Comparison of ENCODE assay signal across 8 cellular contexts in the genomic region with DNA sequence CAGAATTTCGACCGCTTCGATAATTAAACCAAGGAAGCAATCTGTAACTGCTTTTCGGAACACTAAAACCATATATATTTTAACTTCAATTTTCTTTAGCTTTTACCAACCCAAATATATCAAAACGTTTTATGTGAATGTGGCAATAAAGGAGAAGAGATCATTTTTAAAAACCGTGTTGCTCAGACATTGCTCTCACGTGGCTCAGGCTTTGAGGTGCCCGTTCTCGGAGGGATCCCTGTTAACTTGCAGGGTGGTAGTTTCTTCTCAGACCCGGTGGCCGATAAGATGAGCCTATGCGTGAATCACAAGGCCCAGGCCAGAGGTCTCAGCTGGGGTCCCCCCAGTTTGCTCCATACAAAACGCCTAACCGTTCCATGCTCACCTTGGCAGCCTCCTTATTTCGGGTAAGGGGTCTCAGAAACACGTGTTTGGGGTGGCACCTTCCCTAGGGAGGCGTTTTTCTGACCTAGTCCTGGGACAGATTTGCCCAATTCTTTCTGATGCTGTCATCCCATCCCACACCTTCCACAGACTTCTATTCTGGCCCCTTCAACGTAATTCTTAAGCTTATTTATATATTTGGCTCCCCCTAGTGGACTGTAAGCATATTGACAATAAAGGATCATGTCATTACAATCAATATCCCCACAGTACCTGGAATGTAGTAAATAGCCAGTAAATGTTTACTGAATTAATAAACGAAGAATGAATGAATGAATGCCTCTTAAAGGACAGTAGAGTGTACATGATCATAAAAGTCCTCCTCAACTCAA. TPM values are rescaled to one million over a fixed set of nuclear protein-coding genes. Genes with fewer than 3 reads are reported as not detected.
DNase-seq lines count a peak whose midpoint lies in the region; ATAC-seq and TF ChIP-seq lines count a peak whose summit lies in the region.

No MANE protein-coding gene starts in this region.

- no peaks in the 10 kb centered on the region for H3K36me3 Mint-ChIP-seq in IgD-negative memory B cell
- no peaks in the 10 kb centered on the region for H3K36me3 Mint-ChIP-seq in activated naive CD8-positive, alpha-beta T cell treated with anti-CD3 and anti-CD28 coated beads for 36 hours

- no peaks in the 10 kb centered on the region for H3K36me3 ChIP-seq in OCI-LY7 (ENCODE audit: insufficient read depth, low read length)
- no peaks in the 10 kb centered on the region for H3K36me3 ChIP-seq in ovary

- H3K27me3 ChIP-seq in ovary, result no peaks in the 10 kb centered on the region

- POLR2A ChIA-PET in OCI-LY7 (lab: Charles Lee), result interaction anchor here (0.5 to 1.2 kb wide), 2 partner anchors 207 to 514 kb away, joined by 3 to 4 read pairs; no protein-coding TSS in a partner anchor

- no peak for TF ChIP-seq EP300 in ovary (IDR thresholded peaks at IDR 0.05)

- DNase-seq in activated CD4-positive, alpha-beta T cell treated with anti-CD3 and anti-CD28 coated beads for 1 hour, result peak; percentile 14
- DNase-seq in activated CD4-positive, alpha-beta T cell treated with anti-CD3 and anti-CD28 coated beads, Interleukin-2, amount 50 U/mL, for 4 hours, result no peak
- peak; percentile 81 for DNase-seq in OCI-LY7 (ENCODE audit: low spot score)
- peak; percentile 18 for DNase-seq in activated naive CD8-positive, alpha-beta T cell treated with anti-CD3 and anti-CD28 coated beads for 36 hours
- DNase-seq in glomerular visceral epithelial cell (ENCODE audit: extremely low spot score), result peak; percentile 53
- peak; percentile 46 to 64 (median 57) for DNase-seq in ovary

- no peak for TF ChIP-seq POLR2A in ovary (IDR thresholded peaks at IDR 0.05)

- peaks cover 2 to 5% (median 5%) of the 10 kb centered on the region in 3 donors for H3K4me1 Mint-ChIP-seq in IgD-negative memory B cell
- peaks cover 6% of the 10 kb centered on the region for H3K4me1 Mint-ChIP-seq in activated naive CD8-positive, alpha-beta T cell treated with anti-CD3 and anti-CD28 coated beads for 36 hours

- no peaks in the 10 kb centered on the region for H4K20me1 ChIP-seq in OCI-LY7 (ENCODE audit: insufficient read depth, low read length)

- H3K27me3 Mint-ChIP-seq in IgD-negative memory B cell, result peaks cover 4% of the 10 kb centered on the region
- no peaks in the 10 kb centered on the region for H3K27me3 Mint-ChIP-seq in activated naive CD8-positive, alpha-beta T cell treated with anti-CD3 and anti-CD28 coated beads for 36 hours

- no peak overlapping the region for H3K4me2 ChIP-seq in OCI-LY7 (ENCODE audit: low read length)

- ATAC-seq in GM21717 (IDR thresholded peaks at IDR 0.05; ENCODE audit: unreplicated experiment), result no peak

- 8 to 11% (median 8%) methylated on average over 19 of the region's 19 CpGs for WGBS in ovary, 3 donors

- BruUV-seq in OCI-LY7 (replicated peaks; lab: Mats Ljungman, UMichigan), result no TSS peak

- TF ChIP-seq CTCF in OCI-LY7 (conservative IDR thresholded peaks at IDR 0.05; ENCODE audit: low read length), result peak; percentile 86
- TF ChIP-seq CTCF in ovary (IDR thresholded peaks at IDR 0.05), result peak; percentile 77 to 87 (median 84)

- H3K4me3 Mint-ChIP-seq in IgD-negative memory B cell, result peak overlapping the region; percentile 62 to 92 (median 76)
- peak overlapping the region; percentile 71 for H3K4me3 Mint-ChIP-seq in activated naive CD8-positive, alpha-beta T cell treated with anti-CD3 and anti-CD28 coated beads for 36 hours

- no peak overlapping the region for H2AFZ ChIP-seq in OCI-LY7 (ENCODE audit: low read length)

- H3K27ac Mint-ChIP-seq in IgD-negative memory B cell, result peak overlapping the region in 1 of 3 donors; percentile 7
- H3K27ac Mint-ChIP-seq in activated naive CD8-positive, alpha-beta T cell treated with anti-CD3 and anti-CD28 coated beads for 36 hours, result peak overlapping the region; percentile 83

- no peak overlapping the region for H3K27ac ChIP-seq in OCI-LY7 (ENCODE audit: low read depth, low read length, poor library complexity, severe bottlenecking)
- H3K27ac ChIP-seq in ovary, result peak overlapping the region; percentile 46 to 69

- H3K9me2 ChIP-seq in OCI-LY7 (ENCODE audit: insufficient read depth, low read length), result no peaks in the 10 kb centered on the region

- H3K9me3 ChIP-seq in OCI-LY7 (ENCODE audit: low read length) (no peaks in the 10 kb centered on the region), ovary (no peaks in the 10 kb centered on the region)

- H3K4me3 ChIP-seq in OCI-LY7 (ENCODE audit: low read depth, low read length, poor library complexity, severe bottlenecking), result no peak overlapping the region
- H3K4me3 ChIP-seq in ovary, result peak overlapping the region; percentile 9

- CTCF ChIA-PET in OCI-LY7 (lab: Charles Lee; ENCODE audit: unreplicated experiment), result no interaction called here

- no peaks in the 10 kb centered on the region for H3K9me3 Mint-ChIP-seq in IgD-negative memory B cell
- H3K9me3 Mint-ChIP-seq in activated naive CD8-positive, alpha-beta T cell treated with anti-CD3 and anti-CD28 coated beads for 36 hours, result no peaks in the 10 kb centered on the region

- intact Hi-C loops in OCI-LY7 (cut with micrococcal nuclease; ENCODE audit: unreplicated experiment), result loop anchor here (1.0 kb wide), 4 partner anchors 158 to 380 kb away; no protein-coding TSS in a partner anchor
- intact Hi-C loops in ovary (cut with DNase I), result loop anchor here in 1 of 4 donors (10.0 kb wide), 1 partner anchor 519 kb away; no protein-coding TSS in a partner anchor

- H3K4me1 ChIP-seq in OCI-LY7 (ENCODE audit: insufficient read depth, low read length, poor library complexity, severe bottlenecking) (no peaks in the 10 kb centered on the region), ovary (ENCODE audit: insufficient read depth) (no peaks in the 10 kb centered on the region)

- no peaks in the 10 kb centered on the region for H3K79me2 ChIP-seq in OCI-LY7 (ENCODE audit: insufficient read depth, low read depth, low read length)

RNA-seq across cellular contexts. Expression of a gene that starts 48.2 kb away (rescaled TPM):
- 0.36 TPM for polyA plus RNA-seq in IgD-negative memory B cell
- 1.8 and 4.5 TPM in 2 replicates for total RNA-seq in OCI-LY7 (2014; rRNA removed; shearing (Covaris generic))
- total RNA-seq in OCI-LY7 (2022), result 3.9 and 4.2 TPM in 2 replicates
- under 1 TPM; 0.41 to 0.76 TPM for total RNA-seq in activated naive CD8-positive, alpha-beta T cell treated with anti-CD3 and anti-CD28 coated beads for 36 hours
- total RNA-seq in ovary, result 10 to 100 TPM in 1 of 7 donors, 1 to 10 TPM in 6; 1.9 to 10.9 (median 4.6) TPM
- 10 to 100 TPM in 1 of 2 donors, 1 to 10 TPM in 1; 9.7 to 89.6 TPM for polyA plus RNA-seq in ovary

Comparison
In these comparisons a context has a peak if more than half of its experiments do, and no peak if none do; other contexts are left out.
1. DNase-seq: peak in activated CD4-positive, alpha-beta T cell treated with anti-CD3 and anti-CD28 coated beads for 1 hour (single experiment), OCI-LY7 (single experiment), activated naive CD8-positive, alpha-beta T cell treated with anti-CD3 and anti-CD28 coated beads for 36 hours (single experiment), glomerular visceral epithelial cell (single experiment) and ovary (5 of 5); none in activated CD4-positive, alpha-beta T cell treated with anti-CD3 and anti-CD28 coated beads, Interleukin-2, amount 50 U/mL, for 4 hours (0 of 2).